In genomic region chr10:112967200-112967599, GRCh38 we compare ENCODE assay signal across 1 cellular context.
TF ChIP-seq lines count a peak whose summit lies in the region.

No MANE protein-coding gene starts in this region.

TF ChIP-seq in SK-N-SH treated with all-trans-retinoic acid at 6 μM for 48 hours, 23 proteins besides CTCF, POLR2A, EP300 and RAD21 (continued from another document):
- TF ChIP-seq POU6F1 (CRISPR knock-in tag; IDR thresholded peaks at IDR 0.05; ENCODE audit: borderline replicate concordance, low read depth) (no peak), ARNTL (CRISPR knock-in tag; IDR thresholded peaks at IDR 0.05; ENCODE audit: borderline replicate concordance, low read depth) (no peak), ZNF565 (CRISPR knock-in tag; conservative IDR thresholded peaks at IDR 0.05; ENCODE audit: low read depth) (no peak)
